In the genomic region with DNA sequence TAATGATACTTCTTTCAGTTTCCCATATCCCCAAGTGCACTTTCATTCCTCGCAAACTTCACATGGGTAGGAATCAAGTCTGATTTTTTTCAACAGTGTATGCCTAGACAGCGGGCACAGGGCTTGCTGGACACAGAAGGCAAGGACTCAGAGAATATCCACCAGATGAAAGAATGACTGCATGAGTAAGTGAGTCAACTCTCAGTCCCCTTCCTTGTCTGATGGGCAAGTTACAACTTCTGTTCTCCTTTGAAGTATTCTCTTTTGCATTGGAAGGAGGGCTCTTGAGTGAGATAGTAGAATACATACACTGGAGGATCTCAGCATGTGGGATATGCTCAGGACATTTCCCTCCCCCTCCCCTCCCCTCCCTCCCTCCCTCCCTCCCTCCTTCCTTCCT, we compare ENCODE assay signal across 13 cellular contexts. TPM values are rescaled to one million over a fixed set of nuclear protein-coding genes. Genes with fewer than 3 reads are reported as not detected.
DNase-seq lines count a peak whose midpoint lies in the region; ATAC-seq, FAIRE-seq and TF ChIP-seq lines count a peak whose summit lies in the region.
"Had no signal": no experiment of that assay in that cellular context is flagged by ENCODE, and none has a peak within 500 bp of the region (broad histone marks: within the 10 kb centered on the region; RNA-seq: fewer than 3 reads in every experiment).

No MANE protein-coding gene starts in this region.

- H2BK5ac ChIP-seq in mesenchymal stem cell (ENCODE audit: low read depth, low read length, poor library complexity, severe bottlenecking), result no peak overlapping the region

- peak overlapping the region; percentile 14 to 55 for H3K27ac ChIP-seq in right atrium auricular region
- no peak overlapping the region for H3K27ac ChIP-seq in right cardiac atrium (ENCODE audit: low read length)
- H3K27ac ChIP-seq in mesenchymal stem cell (ENCODE audit: low read length, poor library complexity, severe bottlenecking), result peak overlapping the region; percentile 90
- peak overlapping the region; percentile 66 to 67 for H3K27ac ChIP-seq in uterus
- H3K27ac ChIP-seq in CD4-positive, alpha-beta memory T cell (ENCODE audit: low read depth, low read length), result no peak overlapping the region
- H3K27ac ChIP-seq: C4-2B had no signal

- FAIRE-seq in bronchial epithelial cell (lab: Jason Lieb, UNC), result no peak

- no peak overlapping the region for H3K18ac ChIP-seq in mesenchymal stem cell (ENCODE audit: low read depth in 1 of 2, low read length in 2 of 2)

- CTCF ChIA-PET in CD4-positive, alpha-beta memory T cell (lab: Charles Lee; ENCODE audit: partially characterized antibody), result no interaction called here
- CTCF ChIA-PET in activated CD4-positive, alpha-beta T cell treated with anti-CD3 and anti-CD28 coated beads for 36 hours (lab: Charles Lee), result interaction anchor here (1.0 to 2.3 kb wide), 2 partner anchors 23 to 174 kb away, joined by 3 to 8 read pairs; no protein-coding TSS in a partner anchor

- H3K4me3 ChIP-seq in right atrium auricular region (peak overlapping the region in 1 of 2 donors; percentile 17), right cardiac atrium (ENCODE audit: low read length) (no peak overlapping the region), bronchial epithelial cell (ENCODE audit: low read depth, low read length) (peak overlapping the region; percentile 26), mesenchymal stem cell (ENCODE audit: insufficient read depth in 1 of 2, low read depth in 1 of 2, low read length in 2 of 2) (peak overlapping the region in 1 of 2 experiments; percentile 73), uterus (no peak overlapping the region)
- H3K4me3 ChIP-seq in CD4-positive, alpha-beta memory T cell (ENCODE audit: low read length in 2 of 2), result no peak overlapping the region

- peaks cover 3% of the 10 kb centered on the region for H3K79me1 ChIP-seq in mesenchymal stem cell (replicated peaks; ENCODE audit: low read length, poor library complexity, severe bottlenecking)

- TF ChIP-seq POLR2A in uterus (IDR thresholded peaks at IDR 0.05), result no peak

- H3K27me3 ChIP-seq in right atrium auricular region (no peaks in the 10 kb centered on the region), right cardiac atrium (ENCODE audit: control insufficient read depth, insufficient read depth) (no peaks in the 10 kb centered on the region), bronchial epithelial cell (ENCODE audit: control insufficient read depth, insufficient read depth, low read length) (no peaks in the 10 kb centered on the region), mesenchymal stem cell (ENCODE audit: control insufficient read depth in 1 of 2, insufficient read depth in 1 of 2, low read length in 2 of 2) (no peaks in the 10 kb centered on the region), uterus (no peaks in the 10 kb centered on the region)
- no peaks in the 10 kb centered on the region for H3K27me3 ChIP-seq in CD4-positive, alpha-beta memory T cell (ENCODE audit: insufficient read depth, low read length)

- H3K9ac ChIP-seq in mesenchymal stem cell (ENCODE audit: low read length), result peak overlapping the region; percentile 81

- POLR2A ChIA-PET in CD4-positive, alpha-beta memory T cell (lab: Charles Lee; ENCODE audit: partially characterized antibody), result interaction anchor here (1.4 kb wide), 1 partner anchor 45 kb away, joined by 3 read pairs; the partner anchor contains the start of gene BLOC1S6
- POLR2A ChIA-PET in activated CD4-positive, alpha-beta T cell treated with anti-CD3 and anti-CD28 coated beads for 36 hours (lab: Charles Lee), result no interaction called here

- peak overlapping the region; percentile 23 for H3K4me2 ChIP-seq in mesenchymal stem cell (ENCODE audit: low read length, poor library complexity, severe bottlenecking)

- peaks cover 3 to 8% of the 10 kb centered on the region in 2 donors for H3K36me3 Mint-ChIP-seq in CD4-positive, alpha-beta memory T cell
- peaks cover 3% of the 10 kb centered on the region for H3K36me3 Mint-ChIP-seq in activated CD4-positive, alpha-beta T cell treated with anti-CD3 and anti-CD28 coated beads for 36 hours (ENCODE audit: low read depth)

- peak overlapping the region in 1 of 8 donors; percentile 1 for H3K4me3 Mint-ChIP-seq in CD4-positive, alpha-beta memory T cell
- no peak overlapping the region for H3K4me3 Mint-ChIP-seq in activated CD4-positive, alpha-beta T cell treated with anti-CD3 and anti-CD28 coated beads for 36 hours

- peak overlapping the region; percentile 43 for H2AFZ ChIP-seq in mesenchymal stem cell (ENCODE audit: low read depth, low read length)

- no peak overlapping the region for H3K23ac ChIP-seq in mesenchymal stem cell (ENCODE audit: low read length in 2 of 2)

- no peak for DNase-seq in right atrium auricular region (ENCODE audit: low spot score)
- no peak for DNase-seq in right cardiac atrium
- peak; percentile 90 for DNase-seq in bronchial epithelial cell (ENCODE audit: low read depth)
- peak; percentile 44 for DNase-seq in mesenchymal stem cell
- no peak for DNase-seq in uterus
- no peak for DNase-seq in CD4-positive, alpha-beta memory T cell
- DNase-seq in activated CD4-positive, alpha-beta T cell treated with anti-CD3 and anti-CD28 coated beads for 36 hours, result no peak
- no peak for DNase-seq in activated CD4-positive, alpha-beta T cell treated with anti-CD3 and anti-CD28 coated beads, Interleukin-2, amount 50 U/mL, for 4 hours
- DNase-seq: head of caudate nucleus; NCI-H1048; NCI-H69; stimulated activated CD4-positive, alpha-beta T cell treated with anti-CD3 and anti-CD28 coated beads, Interleukin-4, amount 100 ng/mL, for 24 hours had no signal

- H2BK120ac ChIP-seq in mesenchymal stem cell (ENCODE audit: low read depth, low read length), result no peak overlapping the region

- ATAC-seq in right cardiac atrium, result no peak
- no peak for ATAC-seq in activated CD4-positive, alpha-beta T cell treated with anti-CD3 and anti-CD28 coated beads for 36 hours

- H3K36me3 ChIP-seq in right atrium auricular region (no peaks in the 10 kb centered on the region), bronchial epithelial cell (ENCODE audit: control insufficient read depth, insufficient read depth, low read length) (no peaks in the 10 kb centered on the region), mesenchymal stem cell (ENCODE audit: control insufficient read depth in 1 of 2, insufficient read depth in 2 of 2, low read depth in 1 of 2, low read length in 2 of 2) (no peaks in the 10 kb centered on the region), uterus (no peaks in the 10 kb centered on the region)
- H3K36me3 ChIP-seq in CD4-positive, alpha-beta memory T cell (ENCODE audit: insufficient read depth, low read length), result no peaks in the 10 kb centered on the region

- H2AK5ac ChIP-seq in mesenchymal stem cell (ENCODE audit: low read length, severe bottlenecking), result no peak overlapping the region

- H3K4ac ChIP-seq in mesenchymal stem cell (ENCODE audit: low read depth in 1 of 2, low read length in 2 of 2), result no peak overlapping the region

- no peak overlapping the region for H2BK12ac ChIP-seq in mesenchymal stem cell (ENCODE audit: low read length in 2 of 2)

- H3K4me1 Mint-ChIP-seq in CD4-positive, alpha-beta memory T cell, result peaks cover 9 to 25% (median 15%) of the 10 kb centered on the region in 4 donors
- peaks cover 9% of the 10 kb centered on the region for H3K4me1 Mint-ChIP-seq in activated CD4-positive, alpha-beta T cell treated with anti-CD3 and anti-CD28 coated beads for 36 hours

- TF ChIP-seq CTCF in right atrium auricular region (IDR thresholded peaks at IDR 0.05), result no peak
- TF ChIP-seq CTCF in bronchial epithelial cell (IDR thresholded peaks at IDR 0.05; ENCODE audit: insufficient read depth, low read length, severe bottlenecking), result no peak
- TF ChIP-seq CTCF in uterus (IDR thresholded peaks at IDR 0.05), result no peak

- no peak overlapping the region for H2BK15ac ChIP-seq in mesenchymal stem cell (ENCODE audit: low read depth, poor library complexity, severe bottlenecking)

- H4K8ac ChIP-seq in mesenchymal stem cell (ENCODE audit: low read length), result peak overlapping the region; percentile 59

- no peak overlapping the region for H3K14ac ChIP-seq in mesenchymal stem cell (ENCODE audit: low read length in 2 of 2)

- H3K4me1 ChIP-seq in right atrium auricular region (peaks cover 0 to 11% of the 10 kb centered on the region in 2 donors), right cardiac atrium (ENCODE audit: control insufficient read depth, insufficient read depth, low read length) (peaks cover 7% of the 10 kb centered on the region), mesenchymal stem cell (ENCODE audit: control insufficient read depth, insufficient read depth, low read depth, low read length) (peaks cover 11% of the 10 kb centered on the region), uterus (no peaks in the 10 kb centered on the region)
- peaks cover 17% of the 10 kb centered on the region for H3K4me1 ChIP-seq in CD4-positive, alpha-beta memory T cell (ENCODE audit: insufficient read depth, low read length)

- no peaks in the 10 kb centered on the region for H3K27me3 Mint-ChIP-seq in CD4-positive, alpha-beta memory T cell
- H3K27me3 Mint-ChIP-seq in activated CD4-positive, alpha-beta T cell treated with anti-CD3 and anti-CD28 coated beads for 36 hours, result no peaks in the 10 kb centered on the region

- 62% methylated on average over 2 of the region's 2 CpGs for WGBS in right cardiac atrium
- 92% methylated on average over 2 of the region's 2 CpGs for WGBS in mesenchymal stem cell

- H3K27ac Mint-ChIP-seq in CD4-positive, alpha-beta memory T cell, result no peak overlapping the region
- H3K27ac Mint-ChIP-seq in activated CD4-positive, alpha-beta T cell treated with anti-CD3 and anti-CD28 coated beads for 36 hours, result no peak overlapping the region

- peaks cover 2 to 12% (median 6%) of the 10 kb centered on the region in 8 donors for H3K9me3 Mint-ChIP-seq in CD4-positive, alpha-beta memory T cell
- peaks cover 5% of the 10 kb centered on the region for H3K9me3 Mint-ChIP-seq in activated CD4-positive, alpha-beta T cell treated with anti-CD3 and anti-CD28 coated beads for 36 hours (ENCODE audit: low read depth)

- intact Hi-C loops in right cardiac atrium (cut with DNase I) (no loop called here), uterus (cut with DNase I; ENCODE audit: low total_unique reads) (no loop called here)
- intact Hi-C loops in CD4-positive, alpha-beta memory T cell (cut with micrococcal nuclease), result no loop called here
- intact Hi-C loops in activated CD4-positive, alpha-beta T cell treated with anti-CD3 and anti-CD28 coated beads for 36 hours (cut with DNase I, micrococcal nuclease), result loop anchor here in 1 of 2 experiments (10.0 kb wide), 1 partner anchor 607 kb away; the partner anchor contains the start of gene SORD

- H4K91ac ChIP-seq in mesenchymal stem cell (ENCODE audit: low read length), result no peak overlapping the region

- H3K9me3 ChIP-seq in right atrium auricular region, result peaks cover 0 to 9% of the 10 kb centered on the region in 2 donors
- no peaks in the 10 kb centered on the region for H3K9me3 ChIP-seq in right cardiac atrium (ENCODE audit: control insufficient read depth, low read length)
- peaks cover 13% of the 10 kb centered on the region for H3K9me3 ChIP-seq in mesenchymal stem cell (ENCODE audit: control insufficient read depth, low read length)
- H3K9me3 ChIP-seq in uterus, result no peaks in the 10 kb centered on the region
- no peaks in the 10 kb centered on the region for H3K9me3 ChIP-seq in CD4-positive, alpha-beta memory T cell (ENCODE audit: control insufficient read depth in 1 of 2, low read length in 2 of 2)

RNA-seq across cellular contexts. Expression of gene SQOR, which starts 3.0 kb away (rescaled TPM):
- 10 to 100 TPM; 21.2 to 30.7 TPM for total RNA-seq in right atrium auricular region
- 10 to 100 TPM; 18.2 to 23.6 (median 20.5) TPM for total RNA-seq in right cardiac atrium
- polyA plus RNA-seq in right cardiac atrium, result 16.0 TPM
- 310 and 317 TPM in 2 replicates for total RNA-seq in bronchial epithelial cell
- 90.1 TPM for polyA plus RNA-seq in mesenchymal stem cell (2013, experiment 1 of 2)
- polyA plus RNA-seq in mesenchymal stem cell (2013, experiment 2 of 2), result 94.1 TPM
- 10 to 100 TPM; 11.5 to 37.1 (median 19.3) TPM for total RNA-seq in uterus
- total RNA-seq in CD4-positive, alpha-beta memory T cell, result 10 to 100 TPM; 47.9 to 51.0 TPM
- 100 to 1,000 TPM; 118 to 183 TPM for polyA plus RNA-seq in CD4-positive, alpha-beta memory T cell
- 100 to 1,000 TPM; 105 to 108 TPM for total RNA-seq in activated CD4-positive, alpha-beta T cell treated with anti-CD3 and anti-CD28 coated beads for 36 hours

RNA-seq across cellular contexts. Expression of gene BLOC1S6, which starts 44.7 kb away (rescaled TPM):
- 10 to 100 TPM; 37.7 to 46.6 TPM for total RNA-seq in right atrium auricular region
- 10 to 100 TPM; 33.5 to 37.8 (median 35.4) TPM for total RNA-seq in right cardiac atrium
- 18.5 TPM for polyA plus RNA-seq in right cardiac atrium
- 48.6 and 49.0 TPM in 2 replicates for total RNA-seq in bronchial epithelial cell
- 41.8 TPM for polyA plus RNA-seq in mesenchymal stem cell (2013, experiment 1 of 2)
- 43.1 TPM for polyA plus RNA-seq in mesenchymal stem cell (2013, experiment 2 of 2)
- total RNA-seq in uterus, result 100 to 1,000 TPM in 2 of 4 donors, 10 to 100 TPM in 2; 35.0 to 576 (median 85.4) TPM
- total RNA-seq in CD4-positive, alpha-beta memory T cell, result 10 to 100 TPM; 43.0 to 43.9 TPM
- polyA plus RNA-seq in CD4-positive, alpha-beta memory T cell, result 10 to 100 TPM; 38.8 to 40.7 TPM
- 10 to 100 TPM; 36.1 to 52.5 TPM for total RNA-seq in activated CD4-positive, alpha-beta T cell treated with anti-CD3 and anti-CD28 coated beads for 36 hours

Comparison
In these comparisons a context has a peak if more than half of its experiments do, and no peak if none do; other contexts are left out.
1. H3K27ac ChIP-seq: peak in right atrium auricular region (2 of 2), mesenchymal stem cell (single experiment) and uterus (2 of 2); none in right cardiac atrium (single experiment) and CD4-positive, alpha-beta memory T cell (single experiment).
2. DNase-seq: peak in bronchial epithelial cell (single experiment) and mesenchymal stem cell (single experiment); none in right atrium auricular region (single experiment), right cardiac atrium (0 of 3), uterus (0 of 2), CD4-positive, alpha-beta memory T cell (0 of 5), activated CD4-positive, alpha-beta T cell treated with anti-CD3 and anti-CD28 coated beads for 36 hours (single experiment) and activated CD4-positive, alpha-beta T cell treated with anti-CD3 and anti-CD28 coated beads, Interleukin-2, amount 50 U/mL, for 4 hours (0 of 2).